8 cellular contexts compared by ENCODE assay signal in genomic region chr17:39462644-39463375, GRCh38. TPM values are rescaled to one million over a fixed set of nuclear protein-coding genes. Genes with fewer than 3 reads are reported as not detected.
DNase-seq lines count a peak whose midpoint lies in the region; ATAC-seq and TF ChIP-seq lines count a peak whose summit lies in the region.

No MANE protein-coding gene starts in this region.

- H3K9me3 Mint-ChIP-seq in GM23338 (no peaks in the 10 kb centered on the region), WTC11 (no peaks in the 10 kb centered on the region)

- H3K4me3 Mint-ChIP-seq in GM23338 (peak overlapping the region; percentile 89), WTC11 (peak overlapping the region; percentile 93)

- H3K27ac Mint-ChIP-seq in GM23338: 0 out of 2 replicates have a peak overlapping the region, but pooled peaks have one; percentile 82
- H3K27ac Mint-ChIP-seq in WTC11: no peak overlapping the region

- H3K36me3 ChIP-seq in A673 (ENCODE audit: insufficient read depth, low read length, poor library complexity, severe bottlenecking) (no peaks in the 10 kb centered on the region), GM23338 (ENCODE audit: insufficient read depth) (no peaks in the 10 kb centered on the region), parathyroid adenoma (ENCODE audit: control insufficient read depth, insufficient read depth, low read length) (no peaks in the 10 kb centered on the region)

- peak overlapping the region; percentile 69 for H3K9ac ChIP-seq in parathyroid adenoma

- DNase-seq in A673 (ENCODE audit: low spot score) (no peak), GM23338 (ENCODE audit: low spot score) (peak; percentile 19), WTC11 (ENCODE audit: low spot score) (peak; percentile 10), glomerular visceral epithelial cell (ENCODE audit: extremely low spot score) (peak; percentile 12)

- H3K27ac ChIP-seq in A673 (ENCODE audit: low read depth, low read length, poor library complexity, severe bottlenecking) (no peak overlapping the region), GM23338 (ENCODE audit: low read depth) (no peak overlapping the region), parathyroid adenoma (peak overlapping the region; percentile 97)

- H3K4me1 ChIP-seq in A673 (ENCODE audit: insufficient read depth, low read length, poor library complexity, severe bottlenecking) (no peaks in the 10 kb centered on the region), GM23338 (ENCODE audit: insufficient read depth) (peaks cover 15% of the 10 kb centered on the region), parathyroid adenoma (peaks cover 2% of the 10 kb centered on the region)

- no peaks in the 10 kb centered on the region for H3K9me3 ChIP-seq in A673 (ENCODE audit: low read depth, low read length, poor library complexity, severe bottlenecking)
- H3K9me3 ChIP-seq in parathyroid adenoma (ENCODE audit: control insufficient read depth, low read length): no peaks in the 10 kb centered on the region

- H3K9me2 ChIP-seq in GM23338 (ENCODE audit: insufficient read depth): no peaks in the 10 kb centered on the region

- POLR2A ChIA-PET in A673 (lab: Charles Lee; ENCODE audit: low non-redundant PET): interaction anchor here (0.6 kb wide), 1 partner anchor 12 kb away, joined by 3 read pairs; the partner anchor contains the start of gene MED1
- POLR2A ChIA-PET in WTC11 (lab: Charles Lee): interaction anchor here (1.9 to 2.2 kb wide), 2 partner anchors 12 to 22 kb away, joined by 4 to 23 read pairs; partner anchors contain the start of gene MED1

- peaks cover 39% of the 10 kb centered on the region for H4K20me1 ChIP-seq in GM23338 (replicated peaks; ENCODE audit: insufficient read depth)

- BruUV-seq in A673 (replicated peaks; lab: Mats Ljungman, UMichigan): TSS peak; percentile 66

- peaks cover 29% of the 10 kb centered on the region; the same call in 2 of the 3 replicates for H3K36me3 Mint-ChIP-seq in GM23338 (ENCODE audit: low read depth)
- H3K36me3 Mint-ChIP-seq in WTC11: peaks cover 5% of the 10 kb centered on the region; the same call in 1 of the 2 replicates

- CTCF ChIA-PET in A673 (lab: Charles Lee): no interaction called here
- CTCF ChIA-PET in WTC11 (lab: Charles Lee): interaction anchor here (0.9 to 2.0 kb wide), 6 partner anchors 12 to 228 kb away, joined by 3 to 11 read pairs (median 5); partner anchors contain the start of gene MED1

- peaks cover 59% of the 10 kb centered on the region for H3K79me2 ChIP-seq in GM23338 (replicated peaks; ENCODE audit: insufficient read depth)
- H3K79me2 ChIP-seq in parathyroid adenoma: peaks cover 30% of the 10 kb centered on the region

- TF ChIP-seq CTCF in A673 (conservative IDR thresholded peaks at IDR 0.05; ENCODE audit: low read depth, low read length): no peak
- no peak for TF ChIP-seq CTCF in GM23338 (conservative IDR thresholded peaks at IDR 0.05; ENCODE audit: low read depth in 2 of 2)
- TF ChIP-seq CTCF in WTC11 (IDR thresholded peaks at IDR 0.05): no peak
- no peak for TF ChIP-seq CTCF in parathyroid adenoma (IDR thresholded peaks at IDR 0.05)

- no peaks in the 10 kb centered on the region for H3K27me3 ChIP-seq in A673 (replicated peaks; ENCODE audit: insufficient read depth, low read depth, low read length, poor library complexity)
- no peaks in the 10 kb centered on the region for H3K27me3 ChIP-seq in GM23338 (ENCODE audit: insufficient read depth)
- no peaks in the 10 kb centered on the region for H3K27me3 ChIP-seq in parathyroid adenoma (ENCODE audit: control insufficient read depth, insufficient read depth, low read length)

- 0 out of 2 replicates have a peak, but pooled peaks cover 4% of the 10 kb centered on the region for H3F3A ChIP-seq in GM23338 (replicated peaks; ENCODE audit: low read depth)

- peak overlapping the region; percentile 100 for H3K4me2 ChIP-seq in GM23338
- H3K4me2 ChIP-seq in parathyroid adenoma (ENCODE audit: low read length): peak overlapping the region; percentile 64

- intact Hi-C loops in A673 (cut with micrococcal nuclease; ENCODE audit: unreplicated experiment): no loop called here

- H3K27me3 Mint-ChIP-seq in GM23338 (ENCODE audit: insufficient read depth, low read depth, poor library complexity) (peaks cover 12% of the 10 kb centered on the region), WTC11 (ENCODE audit: low read depth) (no peaks in the 10 kb centered on the region; the same call in 1 of the 2 replicates)

- H3K4me1 Mint-ChIP-seq in GM23338: peaks cover 3% of the 10 kb centered on the region; the same call in 2 of the 3 replicates
- H3K4me1 Mint-ChIP-seq in WTC11: peaks cover 26% of the 10 kb centered on the region

- H3K4me3 ChIP-seq in A673 (ENCODE audit: low read depth, low read length, poor library complexity, severe bottlenecking): peak overlapping the region; percentile 75
- peak overlapping the region; percentile 98 for H3K4me3 ChIP-seq in GM23338
- H3K4me3 ChIP-seq in parathyroid adenoma (ENCODE audit: low read depth, low read length): peak overlapping the region; percentile 91

- ATAC-seq in GM23338 (no peak), WTC11 (no peak), GM21526 (IDR thresholded peaks at IDR 0.05; ENCODE audit: low FRiP score, unreplicated experiment) (no peak), HG02884 (IDR thresholded peaks at IDR 0.05; ENCODE audit: unreplicated experiment) (no peak), GM21390 (IDR thresholded peaks at IDR 0.05; ENCODE audit: unreplicated experiment) (no peak)

- no peak overlapping the region for H2AFZ ChIP-seq in GM23338
- H2AFZ ChIP-seq in parathyroid adenoma: peak overlapping the region; percentile 78

TF ChIP-seq in GM23338, 12 proteins besides CTCF, POLR2A, EP300 and RAD21 (continues in another document):
- TF ChIP-seq CREB1 (CRISPR knock-in tag; IDR thresholded peaks at IDR 0.05; ENCODE audit: low read depth) (no peak), NANOG (IDR thresholded peaks at IDR 0.05; ENCODE audit: borderline replicate concordance) (no peak), STAT1 (IDR thresholded peaks at IDR 0.05; ENCODE audit: unreplicated experiment) (no peak), POLR2AphosphoS5 (IDR thresholded peaks at IDR 0.05; ENCODE audit: low read depth) (no peak), EZH2phosphoT487 (IDR thresholded peaks at IDR 0.05; ENCODE audit: unreplicated experiment) (no peak), ZNF114 (CRISPR knock-in tag; IDR thresholded peaks at IDR 0.05) (no peak)
- TF ChIP-seq, protein P1, sequence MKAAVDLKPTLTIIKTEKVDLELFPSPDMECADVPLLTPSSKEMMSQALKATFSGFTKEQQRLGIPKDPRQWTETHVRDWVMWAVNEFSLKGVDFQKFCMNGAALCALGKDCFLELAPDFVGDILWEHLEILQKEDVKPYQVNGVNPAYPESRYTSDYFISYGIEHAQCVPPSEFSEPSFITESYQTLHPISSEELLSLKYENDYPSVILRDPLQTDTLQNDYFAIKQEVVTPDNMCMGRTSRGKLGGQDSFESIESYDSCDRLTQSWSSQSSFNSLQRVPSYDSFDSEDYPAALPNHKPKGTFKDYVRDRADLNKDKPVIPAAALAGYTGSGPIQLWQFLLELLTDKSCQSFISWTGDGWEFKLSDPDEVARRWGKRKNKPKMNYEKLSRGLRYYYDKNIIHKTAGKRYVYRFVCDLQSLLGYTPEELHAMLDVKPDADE (IDR thresholded peaks at IDR 0.05): no peak

TF ChIP-seq in WTC11, 78 proteins besides CTCF, POLR2A, EP300 and RAD21 (continues in another document):
- TF ChIP-seq ZNF263 (CRISPR knock-in tag; IDR thresholded peaks at IDR 0.05; ENCODE audit: low read depth): no peak
- no peak for TF ChIP-seq ZNF121 (CRISPR knock-in tag; IDR thresholded peaks at IDR 0.05)
- TF ChIP-seq MYBL2 (CRISPR knock-in tag; IDR thresholded peaks at IDR 0.05): no peak
- TF ChIP-seq, protein P2, sequence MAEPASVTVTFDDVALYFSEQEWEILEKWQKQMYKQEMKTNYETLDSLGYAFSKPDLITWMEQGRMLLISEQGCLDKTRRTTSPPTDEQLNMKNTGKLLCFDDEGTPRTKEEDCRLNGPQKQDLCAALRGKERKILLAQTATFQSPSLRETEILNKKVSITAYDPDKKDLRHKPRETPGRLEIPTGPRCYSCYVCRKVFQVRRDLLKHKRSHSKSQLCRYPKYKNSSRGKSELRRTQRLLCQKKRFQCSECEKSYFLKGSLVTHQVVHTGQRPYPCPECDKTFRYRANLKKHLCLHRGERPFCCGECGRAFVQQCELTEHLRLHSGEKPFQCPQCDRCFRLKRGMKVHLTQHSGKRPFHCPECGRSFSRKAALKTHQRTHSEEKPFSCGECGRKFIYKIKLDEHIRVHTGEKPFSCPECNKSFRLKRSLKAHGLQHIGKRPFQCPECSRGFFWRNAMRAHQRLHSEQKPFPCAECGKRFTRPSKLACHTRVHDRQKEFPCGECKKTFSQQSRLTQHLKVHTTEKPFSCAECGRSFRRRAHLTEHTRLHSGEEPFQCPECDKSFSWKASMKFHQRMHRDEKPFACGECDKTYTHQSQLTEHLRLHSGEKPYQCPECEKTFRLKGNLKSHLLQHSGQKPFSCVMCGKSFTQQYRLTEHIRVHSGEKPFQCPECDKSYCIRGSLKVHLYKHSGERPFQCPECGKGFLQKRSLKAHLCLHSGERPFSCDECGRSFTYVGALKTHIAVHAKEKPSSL (CRISPR knock-in tag; conservative IDR thresholded peaks at IDR 0.05): no peak
- TF ChIP-seq IRF1 (CRISPR knock-in tag; IDR thresholded peaks at IDR 0.05): no peak
- TF ChIP-seq, protein P3, sequence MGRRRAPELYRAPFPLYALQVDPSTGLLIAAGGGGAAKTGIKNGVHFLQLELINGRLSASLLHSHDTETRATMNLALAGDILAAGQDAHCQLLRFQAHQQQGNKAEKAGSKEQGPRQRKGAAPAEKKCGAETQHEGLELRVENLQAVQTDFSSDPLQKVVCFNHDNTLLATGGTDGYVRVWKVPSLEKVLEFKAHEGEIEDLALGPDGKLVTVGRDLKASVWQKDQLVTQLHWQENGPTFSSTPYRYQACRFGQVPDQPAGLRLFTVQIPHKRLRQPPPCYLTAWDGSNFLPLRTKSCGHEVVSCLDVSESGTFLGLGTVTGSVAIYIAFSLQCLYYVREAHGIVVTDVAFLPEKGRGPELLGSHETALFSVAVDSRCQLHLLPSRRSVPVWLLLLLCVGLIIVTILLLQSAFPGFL (CRISPR knock-in tag; IDR thresholded peaks at IDR 0.05; ENCODE audit: borderline replicate concordance): no peak
- TF ChIP-seq SOX15 (CRISPR knock-in tag; IDR thresholded peaks at IDR 0.05): no peak

RNA-seq across cellular contexts. Expression of gene CDK12, which starts 1.5 kb away (rescaled TPM):
- total RNA-seq in A673 (2021) (43.5 TPM in 2 replicates), WTC11 (2021) (58.4 to 61.6 TPM (median 59.5 TPM) in 3 replicates)
- total RNA-seq in GM23338 (2014; rRNA removed; shearing (Covaris generic)): 55.3 and 57.6 TPM in 2 replicates
- polyA plus RNA-seq in GM23338 (2016; fragmentation: Nextera tagmentation; extraction: Ambion mirVana): 19.3 and 20.9 TPM in 2 replicates

RNA-seq across cellular contexts. Expression of gene MED1, which starts 11.7 kb away (rescaled TPM):
- total RNA-seq in A673 (2021) (39.2 and 41.5 TPM in 2 replicates), WTC11 (2021) (47.0 to 50.4 TPM (median 47.9 TPM) in 3 replicates)
- 32.5 and 42.3 TPM in 2 replicates for total RNA-seq in GM23338 (2014; rRNA removed; shearing (Covaris generic))
- polyA plus RNA-seq in GM23338 (2016; fragmentation: Nextera tagmentation; extraction: Ambion mirVana): 17.9 and 19.0 TPM in 2 replicates
